Comparison of ENCODE assay signal across 15 cellular contexts in the genomic region with DNA sequence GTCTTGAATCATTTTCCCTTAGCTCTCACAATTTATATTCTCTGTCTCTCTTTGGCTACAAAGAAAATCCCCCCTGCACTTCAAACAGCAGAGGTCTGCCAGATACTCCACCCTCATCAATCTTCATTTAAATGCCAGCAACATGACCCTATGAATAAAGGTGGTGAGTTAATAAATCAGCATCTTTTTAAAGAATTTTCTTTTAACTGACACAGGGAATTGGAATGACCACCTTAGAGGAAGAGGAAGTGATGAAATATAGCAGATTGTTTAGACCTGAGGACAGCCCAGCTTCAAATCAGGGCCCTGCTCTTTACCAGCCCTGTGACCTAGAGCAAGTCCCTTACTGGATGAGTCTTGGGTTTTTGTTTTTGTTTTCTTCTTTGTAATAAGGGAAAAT.
"Had no signal": no experiment of that assay in that cellular context is flagged by ENCODE, and none has a peak within 500 bp of the region (broad histone marks: within the 10 kb centered on the region; RNA-seq: fewer than 3 reads in every experiment).

No MANE protein-coding gene starts in this region.

- H3K36me3 ChIP-seq: transverse colon had no signal

- DNase-seq: activated CD4-positive, alpha-beta memory T cell treated with anti-CD3 and anti-CD28 coated beads for 36 hours; activated gamma-delta T cell treated with Interleukin-2 at 50 U/mL for 16 hours; activated naive CD8-positive, alpha-beta T cell treated with anti-CD3 and anti-CD28 coated beads, Interleukin-2, amount 10 ng/mL, durations not matched to agents 7 days and 5 days; activated T-cell treated with anti-CD3 and anti-CD28 coated beads, Interleukin-2, amount 50 U/mL, for 72 hours; anterior cingulate cortex; central memory CD4-positive, alpha-beta T cell; effector memory CD4-positive, alpha-beta T cell; immature natural killer cell; psoas muscle; stimulated activated CD4-positive, alpha-beta T cell treated with anti-CD3 and anti-CD28 coated beads, Interleukin-12 subunit alpha, Interleukin-12 subunit beta, amount 100 ng/mL, for 4 hours; stimulated activated naive CD4-positive, alpha-beta T cell; substantia nigra; T-helper 9 cell; transverse colon had no signal

- H3K27ac ChIP-seq: epithelial cell of prostate, psoas muscle, transverse colon had no signal

- ATAC-seq: activated T-cell treated with anti-CD3 and anti-CD28 coated beads, Interleukin-2, amount 50 U/mL, for 72 hours; psoas muscle had no signal

- H3K27me3 ChIP-seq: transverse colon had no signal

- H3K4me1 ChIP-seq: psoas muscle, transverse colon had no signal

- H3K4me3 ChIP-seq: psoas muscle, transverse colon had no signal
